8 cellular contexts compared by ENCODE assay signal in genomic region chr3:38454179-38454883, GRCh38. TPM values are rescaled to one million over a fixed set of nuclear protein-coding genes. Genes with fewer than 3 reads are reported as not detected.
DNase-seq lines count a peak whose midpoint lies in the region; ATAC-seq and TF ChIP-seq lines count a peak whose summit lies in the region.

No MANE protein-coding gene starts in this region.

- ATAC-seq in GM18498 (IDR thresholded peaks at IDR 0.05; ENCODE audit: unreplicated experiment) (peak; percentile 33), HG03064 (IDR thresholded peaks at IDR 0.05; ENCODE audit: low read depth, unreplicated experiment) (peak; percentile 27), T-cell (replicated peaks in 1 of 4) (peak; percentile 67 to 78 (median 70))

- no peaks in the 10 kb centered on the region for H3K27me3 ChIP-seq in liver (ENCODE audit: control insufficient read depth in 4 of 4, insufficient read depth in 4 of 4, low read length in 3 of 4)

- no peaks in the 10 kb centered on the region for H3K36me3 Mint-ChIP-seq in T-cell

- H3K36me3 ChIP-seq in liver (ENCODE audit: control insufficient read depth in 4 of 4, insufficient read depth in 3 of 4, low read depth in 1 of 4, low read length in 3 of 4) = no peaks in the 10 kb centered on the region

- H3K9me3 Mint-ChIP-seq in T-cell = peaks cover 0 to 6% (median 6%) of the 10 kb centered on the region in 3 donors

- in situ Hi-C loops in ACHN (cut with HindIII; ENCODE audit: low pct_ligation_motif_present, low pct_unique_long_range_greater_than_20kb, low sequenced_read_pairs) = no loop called here

- peak overlapping the region; percentile 85 to 93 for H3K27ac Mint-ChIP-seq in T-cell

- peaks cover 5 to 36% (median 20%) of the 10 kb centered on the region in 4 donors for H3K4me1 ChIP-seq in liver (ENCODE audit: control insufficient read depth in 4 of 4, insufficient read depth in 4 of 4, low read length in 3 of 4)

- peak overlapping the region; percentile 80 to 91 for H3K27ac ChIP-seq in liver (ENCODE audit: low read depth in 1 of 2, low read length in 2 of 2)

- peak overlapping the region; percentile 27 to 69 for H3K9ac ChIP-seq in liver (ENCODE audit: low read depth in 1 of 2, low read length in 2 of 2)

- under 1% methylated on average over 77 of the region's 77 CpGs for WGBS in liver

- peaks cover 12 to 30% (median 21%) of the 10 kb centered on the region in 3 donors for H3K4me1 Mint-ChIP-seq in T-cell

- peaks cover 0 to 5% of the 10 kb centered on the region in 2 donors for H3K27me3 Mint-ChIP-seq in T-cell

- H3K4me3 ChIP-seq in choroid plexus epithelial cell (ENCODE audit: low read depth, low read length) (peak overlapping the region; percentile 68), liver (ENCODE audit: low read depth in 1 of 3, low read length in 3 of 3) (peak overlapping the region; percentile 50 to 90 (median 63))

- TF ChIP-seq CTCF in choroid plexus epithelial cell (conservative IDR thresholded peaks at IDR 0.05; ENCODE audit: low read depth, low read length) (no peak), liver (IDR thresholded peaks at IDR 0.05; ENCODE audit: low read depth, low read length, missing input control) (no peak)

- H3K9me3 ChIP-seq in liver (ENCODE audit: control insufficient read depth in 4 of 4, low read length in 3 of 4) = no peaks in the 10 kb centered on the region

- POLR2A ChIA-PET in T-cell (lab: Charles Lee) = no interaction called here

- no peak for TF ChIP-seq RAD21 in liver (IDR thresholded peaks at IDR 0.05)

- peak overlapping the region; percentile 96 to 97 (median 97) for H3K4me3 Mint-ChIP-seq in T-cell

- CTCF ChIA-PET in T-cell (lab: Charles Lee) = no interaction called here

- peak; percentile 42 for DNase-seq in ACHN
- peak in 22 of 34 experiments; percentile 10 to 44 (median 26) for DNase-seq in T-cell
- peak; percentile 25 for DNase-seq in choroid plexus epithelial cell (ENCODE audit: low read depth)
- DNase-seq in stimulated activated naive CD4-positive, alpha-beta T cell treated with Interleukin-2 at 50 U/mL for 16 hours (lab: John Stamatoyannopoulos, UW) = peak; percentile 15
- DNase-seq in Ammon's horn (ENCODE audit: low spot score) = no peak

TF ChIP-seq in liver, 16 proteins besides CTCF, POLR2A, EP300 and RAD21:
- no peak for TF ChIP-seq EGR1 (IDR thresholded peaks at IDR 0.05; ENCODE audit: low read depth in 2 of 2)
- TF ChIP-seq REST (IDR thresholded peaks at IDR 0.05) = peak; percentile 9
- no peak for TF ChIP-seq GABPA (IDR thresholded peaks at IDR 0.05 in 1 of 2, conservative IDR thresholded peaks at IDR 0.05 in 1 of 2)
TF ChIP-seq in liver: peak in this region for 1.

RNA-seq across cellular contexts. Expression of gene ACVR2B, which starts 0.6 kb away (rescaled TPM):
- total RNA-seq in T-cell = 10 to 100 TPM in 1 of 5 donors, 1 to 10 TPM in 4; 6.3 to 11.0 (median 8.1) TPM
- total RNA-seq in liver = 1 to 10 TPM; 7.3 to 7.4 TPM
- polyA plus RNA-seq in liver = 1 to 10 TPM; 1.2 to 2.1 TPM

RNA-seq across cellular contexts. Expression of gene EXOG, which starts 41.8 kb away (rescaled TPM):
- total RNA-seq in T-cell (10 to 100 TPM; 21.5 to 24.8 (median 22.9) TPM), liver (1 to 10 TPM; 3.8 to 4.4 TPM)
- 1 to 10 TPM; 2.1 to 3.9 TPM for polyA plus RNA-seq in liver

Comparison
In these comparisons a context has a peak if more than half of its experiments do, and no peak if none do; other contexts are left out.
1. RNA of gene EXOG, which starts 41.8 kb away (total RNA-seq): 21.5 to 24.8 TPM in T-cell; 3.8 to 4.4 TPM in liver; every median in the first group is over 4 times any median in the second.
2. Peak in every context shown above with its lines, with median percentiles within 50 percentile points of each other: ATAC-seq.